Comparison of ENCODE assay signal across 18 cellular contexts in the genomic region with DNA sequence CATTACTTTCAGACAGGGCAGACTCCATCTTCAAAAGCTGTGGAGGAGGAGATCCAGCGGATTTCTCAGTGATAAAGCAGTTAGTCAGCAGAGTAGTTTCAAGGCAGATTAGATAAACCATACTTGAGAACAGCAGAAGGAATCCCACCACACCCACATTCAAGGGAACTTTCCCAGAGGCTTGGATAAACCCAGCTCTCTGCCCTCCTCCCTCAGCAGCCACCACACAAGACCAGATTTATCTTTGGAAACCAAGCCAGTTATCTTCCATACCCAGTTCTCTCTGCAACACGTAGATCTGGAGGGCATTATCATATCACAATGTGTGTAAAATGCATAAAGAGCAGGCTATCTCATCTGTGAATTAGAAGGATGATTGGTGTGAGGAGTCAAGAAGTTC. TPM values are rescaled to one million over a fixed set of nuclear protein-coding genes. Genes with fewer than 3 reads are reported as not detected.
DNase-seq lines count a peak whose midpoint lies in the region; ATAC-seq, FAIRE-seq and TF ChIP-seq lines count a peak whose summit lies in the region.
"Had no signal": no experiment of that assay in that cellular context is flagged by ENCODE, and none has a peak within 500 bp of the region (broad histone marks: within the 10 kb centered on the region; RNA-seq: fewer than 3 reads in every experiment).

No MANE protein-coding gene starts in this region.

- H3K27me3 ChIP-seq in mesenchymal stem cell (ENCODE audit: control insufficient read depth in 1 of 2, insufficient read depth in 1 of 2, low read length in 2 of 2): peaks cover 0 to 4% of the 10 kb centered on the region in 2 experiments
- H3K27me3 ChIP-seq: right atrium auricular region had no signal

- H3K4me1 ChIP-seq in mesenchymal stem cell (ENCODE audit: control insufficient read depth, insufficient read depth, low read depth, low read length): no peaks in the 10 kb centered on the region
- H3K4me1 ChIP-seq: right atrium auricular region had no signal

- H3K27ac ChIP-seq in mesenchymal stem cell (ENCODE audit: low read length, poor library complexity, severe bottlenecking): no peak overlapping the region
- H3K27ac ChIP-seq: right atrium auricular region had no signal

- no peak for ATAC-seq in GM21825 (IDR thresholded peaks at IDR 0.05; ENCODE audit: unreplicated experiment)
- no peak for ATAC-seq in GM18909 (IDR thresholded peaks at IDR 0.05; ENCODE audit: poor library complexity, unreplicated experiment)
- ATAC-seq: stimulated activated naive CD8-positive, alpha-beta T cell treated with anti-CD3 and anti-CD28 coated beads, Interleukin-15, amount 100 ng/mL, for 72 hours had no signal

- H2BK5ac ChIP-seq in mesenchymal stem cell (ENCODE audit: low read depth, low read length, poor library complexity, severe bottlenecking): no peak overlapping the region

- no peak overlapping the region for H3K9ac ChIP-seq in mesenchymal stem cell (ENCODE audit: low read length)

- DNase-seq in AG20443 (ENCODE audit: low spot score) (peak; percentile 36), M059J (ENCODE audit: low read depth) (peak; percentile 45), choroid plexus epithelial cell (ENCODE audit: low read depth) (peak; percentile 44), mesenchymal stem cell (peak; percentile 67), H54 (ENCODE audit: insufficient read length, low spot score) (no peak), T1000 (lab: John Stamatoyannopoulos, UW) (no peak)
- DNase-seq: ACHN; activated CD4-positive, alpha-beta memory T cell treated with anti-CD3 and anti-CD28 coated beads for 36 hours; activated T-cell treated with anti-CD3 and anti-CD28 coated beads, Interleukin-2, amount 50 U/mL, for 48 hours; CD8-positive, alpha-beta memory T cell; NCI-H2029 treated with DMSO at 0.1 percent for 48 hours; NCI-H524; stimulated activated naive CD8-positive, alpha-beta T cell treated with anti-CD3 and anti-CD28 coated beads, Interleukin-15, amount 100 ng/mL, for 72 hours had no signal

- H4K91ac ChIP-seq in mesenchymal stem cell (ENCODE audit: low read length): no peak overlapping the region

- TF ChIP-seq POLR2A in H54 (IDR thresholded peaks at IDR 0.05; ENCODE audit: low read depth, low read length): no peak

- H3K18ac ChIP-seq in mesenchymal stem cell (ENCODE audit: low read depth in 1 of 2, low read length in 2 of 2): no peak overlapping the region

- no peaks in the 10 kb centered on the region for H3K9me3 ChIP-seq in mesenchymal stem cell (ENCODE audit: control insufficient read depth, low read length)
- H3K9me3 ChIP-seq: right atrium auricular region had no signal

- H3K14ac ChIP-seq in mesenchymal stem cell (ENCODE audit: low read length in 2 of 2): no peak overlapping the region

- H3K36me3 ChIP-seq in mesenchymal stem cell (ENCODE audit: control insufficient read depth in 1 of 2, insufficient read depth in 2 of 2, low read depth in 1 of 2, low read length in 2 of 2): no peaks in the 10 kb centered on the region
- H3K36me3 ChIP-seq: right atrium auricular region had no signal

- no peak overlapping the region for H3K23ac ChIP-seq in mesenchymal stem cell (ENCODE audit: low read length in 2 of 2)

- H2BK15ac ChIP-seq in mesenchymal stem cell (ENCODE audit: low read depth, poor library complexity, severe bottlenecking): no peak overlapping the region

- WGBS in mesenchymal stem cell: 21% methylated on average over 2 of the region's 2 CpGs

- H3K4ac ChIP-seq in mesenchymal stem cell (ENCODE audit: low read depth in 1 of 2, low read length in 2 of 2): no peak overlapping the region

- no peak overlapping the region for H2BK12ac ChIP-seq in mesenchymal stem cell (ENCODE audit: low read length in 2 of 2)

- H2AK5ac ChIP-seq in mesenchymal stem cell (ENCODE audit: low read length, severe bottlenecking): no peak overlapping the region

- no peak for TF ChIP-seq CTCF in choroid plexus epithelial cell (conservative IDR thresholded peaks at IDR 0.05; ENCODE audit: low read depth, low read length)

- no peak overlapping the region for H4K8ac ChIP-seq in mesenchymal stem cell (ENCODE audit: low read length)

- H3K79me1 ChIP-seq in mesenchymal stem cell (replicated peaks; ENCODE audit: low read length, poor library complexity, severe bottlenecking): no peaks in the 10 kb centered on the region

- no peak overlapping the region for H2AFZ ChIP-seq in mesenchymal stem cell (ENCODE audit: low read depth, low read length)

- no peak overlapping the region for H2BK120ac ChIP-seq in mesenchymal stem cell (ENCODE audit: low read depth, low read length)

- H3K4me2 ChIP-seq in mesenchymal stem cell (ENCODE audit: low read length, poor library complexity, severe bottlenecking): no peak overlapping the region

- FAIRE-seq in H54 (lab: Jason Lieb, UNC): no peak

- H3K4me3 ChIP-seq in choroid plexus epithelial cell (ENCODE audit: low read depth, low read length) (no peak overlapping the region), mesenchymal stem cell (ENCODE audit: insufficient read depth in 1 of 2, low read depth in 1 of 2, low read length in 2 of 2) (no peak overlapping the region)
- H3K4me3 ChIP-seq: right atrium auricular region had no signal

RNA-seq across cellular contexts. Expression of a gene that starts 40.2 kb away (rescaled TPM):
- total RNA-seq in M059J (2014; rRNA removed; shearing (Covaris generic)): 2.0 and 2.3 TPM in 2 replicates
- polyA plus RNA-seq in mesenchymal stem cell (2013, experiment 1 of 2): 0.10 TPM
- polyA plus RNA-seq in mesenchymal stem cell (2013, experiment 2 of 2): 0.05 TPM
- total RNA-seq: lung microvascular endothelial cell had no signal
- polyA plus RNA-seq: neural cell had no signal

Comparison
In these comparisons a context has a peak if more than half of its experiments do, and no peak if none do; other contexts are left out.
1. DNase-seq: peak in AG20443 (single experiment), M059J (single experiment), choroid plexus epithelial cell (single experiment) and mesenchymal stem cell (single experiment); none in H54 (single experiment) and T1000 (single experiment).